Comparison of ENCODE assay signal across 20 cellular contexts in the genomic region with DNA sequence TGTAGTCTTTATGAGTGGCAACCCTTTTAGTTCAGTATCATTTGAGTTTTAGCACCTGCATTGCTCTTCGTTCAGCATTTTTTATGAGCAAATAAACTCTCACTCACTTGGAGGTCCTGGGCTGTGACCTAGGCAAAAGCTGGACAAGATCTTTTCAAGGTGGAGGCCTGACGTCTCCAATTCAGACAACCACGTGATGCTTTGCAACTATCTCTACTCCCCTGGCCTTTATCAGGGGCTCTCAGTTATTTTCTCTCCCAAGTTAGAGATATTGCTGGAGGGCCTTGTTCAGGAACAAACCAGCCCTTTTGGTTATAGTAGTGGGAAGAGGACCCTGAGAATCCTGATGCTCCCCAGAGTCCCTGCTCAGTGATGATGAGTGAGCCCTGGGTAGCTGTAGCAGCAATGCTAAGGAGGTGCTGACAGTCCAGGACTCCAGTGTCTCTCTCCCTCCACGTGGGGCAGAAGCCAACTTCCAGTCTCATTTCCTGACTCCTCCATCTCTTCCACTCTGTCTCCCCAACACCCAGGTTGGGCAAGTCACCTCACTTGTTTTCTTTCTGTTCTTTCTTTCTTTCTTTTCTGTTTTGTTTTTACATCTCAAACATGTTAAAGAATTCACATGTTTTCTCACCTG. TPM values are rescaled to one million over a fixed set of nuclear protein-coding genes. Genes with fewer than 3 reads are reported as not detected.
DNase-seq lines count a peak whose midpoint lies in the region; ATAC-seq, FAIRE-seq and TF ChIP-seq lines count a peak whose summit lies in the region.
"Had no signal": no experiment of that assay in that cellular context is flagged by ENCODE, and none has a peak within 500 bp of the region (broad histone marks: within the 10 kb centered on the region; RNA-seq: fewer than 3 reads in every experiment).

No MANE protein-coding gene starts in this region.

- CTCF ChIA-PET in Panc1 (lab: Charles Lee) (no interaction called here), GM12878 (lab: Yijun Ruan, JAX) (no interaction called here)

- H3K9me3 ChIP-seq in Panc1 (ENCODE audit: control insufficient read depth, insufficient read depth, low read depth, low read length) (no peaks in the 10 kb centered on the region), GM12878 (replicated peaks; ENCODE audit: control insufficient read depth, insufficient read depth, low read length) (no peaks in the 10 kb centered on the region), osteoblast (ENCODE audit: low read depth, low read length) (no peaks in the 10 kb centered on the region)
- H3K9me3 ChIP-seq: BLaER1 had no signal

- 11% methylated on average over 4 of the region's 4 CpGs for WGBS in GM12878 (ENCODE audit: insufficient coverage, insufficient replicate concordance, low lambda C conversion rate, missing lambda C conversion rate)

- TF ChIP-seq EP300 in GM12878 (IDR thresholded peaks at IDR 0.05; ENCODE audit: borderline replicate concordance in 1 of 2, control insufficient read depth in 1 of 2, low read depth in 2 of 2, low read length in 2 of 2): no peak

- no peak overlapping the region for H3K4me2 ChIP-seq in GM12878 (ENCODE audit: control insufficient read depth, insufficient read depth)
- H3K4me2 ChIP-seq in osteoblast (ENCODE audit: insufficient read depth, low read length): no peak overlapping the region
- H3K4me2 ChIP-seq: BLaER1, GM23338 had no signal

- in situ Hi-C loops in Panc1 (cut with HindIII; ENCODE audit: low pct_unique_long_range_greater_than_20kb, low sequenced_read_pairs): no loop called here
- in situ Hi-C loops in GM12878 (cut with MboI): no loop called here

- H3K36me3 ChIP-seq in Panc1 (ENCODE audit: control insufficient read depth, insufficient read depth, low read length) (no peaks in the 10 kb centered on the region), GM12878 (ENCODE audit: control insufficient read depth in 2 of 2, insufficient read depth in 2 of 2, low read length in 1 of 2) (no peaks in the 10 kb centered on the region), osteoblast (ENCODE audit: insufficient read depth, low read length) (no peaks in the 10 kb centered on the region)
- H3K36me3 ChIP-seq: BLaER1 had no signal

- FAIRE-seq in GM12878 (lab: Jason Lieb, UNC): peak; percentile 23
- FAIRE-seq: A204.1, G401.6 had no signal

- no peaks in the 10 kb centered on the region for H3K27me3 ChIP-seq in Panc1 (ENCODE audit: control insufficient read depth, insufficient read depth, low read length)
- H3K27me3 ChIP-seq in GM12878 (replicated peaks in 1 of 2; ENCODE audit: control insufficient read depth in 2 of 2, insufficient read depth in 2 of 2, low read length in 1 of 2): no peaks in the 10 kb centered on the region; a peak in 2 of 4 replicates
- peaks cover 14% of the 10 kb centered on the region for H3K27me3 ChIP-seq in osteoblast (ENCODE audit: insufficient read depth, low read length)
- H3K27me3 ChIP-seq: BLaER1 had no signal

- H3K4me3 ChIP-seq in Panc1 (ENCODE audit: low read depth in 2 of 2, low read length in 2 of 2) (no peak overlapping the region), GM12878 (no peak overlapping the region), osteoblast (ENCODE audit: insufficient read depth, low read length) (no peak overlapping the region)
- H3K4me3 ChIP-seq: BLaER1, GM23338 had no signal

- H4K20me1 ChIP-seq in GM12878 (ENCODE audit: control insufficient read depth, insufficient read depth) (no peaks in the 10 kb centered on the region), osteoblast (ENCODE audit: insufficient read depth, low read length) (no peaks in the 10 kb centered on the region)
- H4K20me1 ChIP-seq: BLaER1 had no signal

- H3K36me3 Mint-ChIP-seq in activated T-cell treated with anti-CD3 and anti-CD28 coated beads, Interleukin-2, amount 50 U/mL, for 4 hours (ENCODE audit: insufficient read depth): peaks cover 2% of the 10 kb centered on the region
- H3K36me3 Mint-ChIP-seq: CD14-positive monocyte had no signal

- no peaks in the 10 kb centered on the region for H3K4me1 Mint-ChIP-seq in activated T-cell treated with anti-CD3 and anti-CD28 coated beads, Interleukin-2, amount 50 U/mL, for 4 hours (ENCODE audit: low read depth)
- H3K4me1 Mint-ChIP-seq: B cell, CD14-positive monocyte, GM23338 had no signal

- H2AFZ ChIP-seq in GM12878 (ENCODE audit: control insufficient read depth, low read depth, low read length) (no peak overlapping the region), osteoblast (ENCODE audit: low read length) (no peak overlapping the region)
- H2AFZ ChIP-seq: GM23338 had no signal

- H3K79me2 ChIP-seq in GM12878 (ENCODE audit: control insufficient read depth, insufficient read depth, low read length) (no peaks in the 10 kb centered on the region), osteoblast (ENCODE audit: insufficient read depth, low read length) (no peaks in the 10 kb centered on the region)

- intact Hi-C loops in Panc1 (cut with micrococcal nuclease; ENCODE audit: unreplicated experiment) (no loop called here), GM12878 (cut with micrococcal nuclease; ENCODE audit: unreplicated experiment) (no loop called here)

- H3K9me3 Mint-ChIP-seq in activated T-cell treated with anti-CD3 and anti-CD28 coated beads, Interleukin-2, amount 50 U/mL, for 4 hours: no peaks in the 10 kb centered on the region
- H3K9me3 Mint-ChIP-seq: CD4-positive, alpha-beta T cell had no signal

- no peak for TF ChIP-seq RAD21 in GM12878 (IDR thresholded peaks at IDR 0.05; ENCODE audit: insufficient read depth, low read depth, low read length)

- POLR2A ChIA-PET in Panc1 (lab: Charles Lee) (no interaction called here), GM12878 (lab: Charles Lee) (no interaction called here)

- 0 out of 2 replicates have a peak, but pooled peaks have one; percentile 27 for ATAC-seq in Panc1
- ATAC-seq in GM12878: no peak
- ATAC-seq in HG02588 (IDR thresholded peaks at IDR 0.05; ENCODE audit: unreplicated experiment): no peak
- ATAC-seq in HG03280 (IDR thresholded peaks at IDR 0.05; ENCODE audit: unreplicated experiment): no peak
- no peak for ATAC-seq in activated T-cell treated with anti-CD3 and anti-CD28 coated beads, Interleukin-2, amount 50 U/mL, for 4 hours
- ATAC-seq: GM23338, HCT116 had no signal

- no peak overlapping the region for H3K4me3 Mint-ChIP-seq in activated T-cell treated with anti-CD3 and anti-CD28 coated beads, Interleukin-2, amount 50 U/mL, for 4 hours
- H3K4me3 Mint-ChIP-seq: B cell; CD14-positive monocyte; CD4-positive, alpha-beta T cell; GM23338; H9 had no signal

- TF ChIP-seq POLR2A in GM12878 (IDR thresholded peaks at IDR 0.05; ENCODE audit: low read depth, low read length): no peak

- no TSS peak for BruUV-seq in Panc1 (replicated peaks; lab: Mats Ljungman, UMichigan)
- BruUV-seq in GM12878 (replicated peaks; lab: Mats Ljungman, UMichigan): no TSS peak

- RAD21 ChIA-PET in GM12878 (lab: Charles Lee; ENCODE audit: unreplicated experiment): no interaction called here

- SMC1A ChIA-PET in GM12878 (lab: Charles Lee; ENCODE audit: uncharacterized antibody, unreplicated experiment): no interaction called here

- TF ChIP-seq CTCF in C4-2B (conservative IDR thresholded peaks at IDR 0.05) (no peak), Panc1 (IDR thresholded peaks at IDR 0.05) (no peak), GM12878 (IDR thresholded peaks at IDR 0.05 in 2 of 3, conservative IDR thresholded peaks at IDR 0.05 in 1 of 3; ENCODE audit: control insufficient read depth in 2 of 3, extremely low read depth in 1 of 3, insufficient read depth in 1 of 3, low read depth in 3 of 3, low read length in 3 of 3) (no peak), osteoblast (IDR thresholded peaks at IDR 0.05; ENCODE audit: extremely low read depth, low read depth, low read length) (no peak)

- H3K27ac ChIP-seq in C4-2B (0 out of 2 replicates have a peak overlapping the region, but pooled peaks have one; percentile 10), Panc1 (ENCODE audit: low read length) (no peak overlapping the region), GM12878 (ENCODE audit: control insufficient read depth, insufficient read depth) (no peak overlapping the region), osteoblast (ENCODE audit: low read depth, low read length) (no peak overlapping the region)
- H3K27ac ChIP-seq: 22Rv1, BLaER1 had no signal

- no peaks in the 10 kb centered on the region for H3K4me1 ChIP-seq in Panc1 (ENCODE audit: control insufficient read depth, insufficient read depth, low read length)
- H3K4me1 ChIP-seq in GM12878 (ENCODE audit: control insufficient read depth, insufficient read depth, low read length): no peaks in the 10 kb centered on the region
- no peaks in the 10 kb centered on the region for H3K4me1 ChIP-seq in osteoblast (ENCODE audit: insufficient read depth, low read length)

- no peaks in the 10 kb centered on the region for H3K27me3 Mint-ChIP-seq in activated T-cell treated with anti-CD3 and anti-CD28 coated beads, Interleukin-2, amount 50 U/mL, for 4 hours (ENCODE audit: low read depth)
- H3K27me3 Mint-ChIP-seq: CD4-positive, alpha-beta T cell had no signal

- no peak for DNase-seq in Panc1 (ENCODE audit: low read depth, low spot score)
- DNase-seq in GM12878 (ENCODE audit: low read depth, low spot score): no peak
- peak; percentile 80 for DNase-seq in osteoblast (ENCODE audit: insufficient read length, low spot score, missing footprints)
- DNase-seq in activated T-cell treated with anti-CD3 and anti-CD28 coated beads, Interleukin-2, amount 50 U/mL, for 4 hours: no peak
- DNase-seq: CD4-positive, alpha-beta T cell; COR-L47; DMS153; DND-41; H9 had no signal

- no peak overlapping the region for H3K9ac ChIP-seq in GM12878 (ENCODE audit: control insufficient read depth, insufficient read depth, low read length)
- H3K9ac ChIP-seq: BLaER1 had no signal

RNA-seq across cellular contexts. Expression of a gene that starts 30.4 kb away (rescaled TPM):
- total RNA-seq in Panc1 (2021; ENCODE audit: unreplicated experiment): 168 TPM
- 158 TPM for polyA plus RNA-seq in Panc1 (2012; ENCODE audit: insufficient read length)
- 5.8 and 6.3 TPM in 2 replicates for total RNA-seq in GM12878 (2013; cell fraction: nucleolus; rRNA removed)
- 3.7 and 6.0 TPM in 2 replicates for total RNA-seq in GM12878 (2014; rRNA removed)
- 0.64 and 0.98 TPM in 2 replicates for total RNA-seq in GM12878 (2014; rRNA removed; fragmentation: Illumina TruSeq; extraction: Trizol)
- 2.9 and 3.1 TPM in 2 replicates for total RNA-seq in GM12878 (2021)
- polyA plus RNA-seq in GM12878 (2011; ENCODE audit: low read depth): 0.26 TPM
- polyA plus RNA-seq in GM12878 (2011; rRNA removed): 4.2 and 5.0 TPM in 2 replicates
- polyA plus RNA-seq in GM12878 (2011; cell fraction: cytosol; rRNA removed): 8.3 and 10.3 TPM in 2 replicates
- polyA plus RNA-seq in GM12878 (2011; cell fraction: nucleus; rRNA removed): 21.7 and 27.3 TPM in 2 replicates
- polyA plus RNA-seq in GM12878 (2012): 0.79 and 1.5 TPM in 2 replicates
- polyA plus RNA-seq in GM12878 (2014; fragmentation: Illumina TruSeq; extraction: Trizol): 0.53 TPM in 1 of 2 replicates, not detected in the other
- polyA plus RNA-seq in GM12878 (2014; fragmentation: Nextera tagmentation; extraction: Ambion mirVana): under 1 TPM in 1 of 2 experiments, not detected in 1; 0.20 TPM
- 2.6 and 3.2 TPM in 2 replicates for polyA plus RNA-seq in GM12878 (2014; rRNA removed)
- polyA plus RNA-seq in GM12878 (2016; fragmentation: Nextera tagmentation; extraction: Ambion mirVana): 1 to 10 TPM; 1.1 to 1.4 TPM
- 2.7 and 4.5 TPM in 2 replicates for polyA minus RNA-seq in GM12878 (2011; rRNA and poly(A)+ RNA removed)
- polyA minus RNA-seq in GM12878 (2011; cell fraction: cytosol; rRNA and poly(A)+ RNA removed): 1.5 and 2.2 TPM in 2 replicates
- 3.5 and 4.6 TPM in 2 replicates for polyA minus RNA-seq in GM12878 (2011; cell fraction: nucleus; rRNA and poly(A)+ RNA removed)
- total RNA-seq in osteoblast: 14.7 and 18.8 TPM in 2 replicates
- 10 to 100 TPM; 67.4 to 87.5 (median 79.8) TPM for total RNA-seq in activated T-cell treated with anti-CD3 and anti-CD28 coated beads, Interleukin-2, amount 50 U/mL, for 4 hours

RNA-seq across cellular contexts. Expression of a gene that starts 48.2 kb away (rescaled TPM):
- total RNA-seq in Panc1 (2021; ENCODE audit: unreplicated experiment): 1,799 TPM
- polyA plus RNA-seq in Panc1 (2012; ENCODE audit: insufficient read length): 2,067 TPM
- 10.9 and 11.2 TPM in 2 replicates for total RNA-seq in GM12878 (2013; cell fraction: nucleolus; rRNA removed)
- 0.87 and 1.1 TPM in 2 replicates for total RNA-seq in GM12878 (2014; rRNA removed)
- 0.46 and 0.81 TPM in 2 replicates for total RNA-seq in GM12878 (2014; rRNA removed; fragmentation: Illumina TruSeq; extraction: Trizol)
- total RNA-seq in GM12878 (2021): 1.9 and 2.7 TPM in 2 replicates
- polyA plus RNA-seq in GM12878 (2011; ENCODE audit: low read depth): 0.94 TPM
- 5.2 and 5.9 TPM in 2 replicates for polyA plus RNA-seq in GM12878 (2011; rRNA removed)
- polyA plus RNA-seq in GM12878 (2011; cell fraction: cytosol; rRNA removed): 6.1 and 6.7 TPM in 2 replicates
- 37.9 and 38.4 TPM in 2 replicates for polyA plus RNA-seq in GM12878 (2011; cell fraction: nucleus; rRNA removed)
- 2.6 and 3.5 TPM in 2 replicates for polyA plus RNA-seq in GM12878 (2012)
- 0.43 and 0.96 TPM in 2 replicates for polyA plus RNA-seq in GM12878 (2014; fragmentation: Illumina TruSeq; extraction: Trizol)
- polyA plus RNA-seq in GM12878 (2014; fragmentation: Nextera tagmentation; extraction: Ambion mirVana): not detected
- polyA plus RNA-seq in GM12878 (2014; rRNA removed): 0.86 and 2.0 TPM in 2 replicates
- polyA plus RNA-seq in GM12878 (2016; fragmentation: Nextera tagmentation; extraction: Ambion mirVana): 1 to 10 TPM in 1 of 2 experiments, under 1 TPM in 1; 0.96 to 1.1 TPM
- polyA minus RNA-seq in GM12878 (2011; rRNA and poly(A)+ RNA removed): 3.4 and 7.9 TPM in 2 replicates
- 2.3 and 3.2 TPM in 2 replicates for polyA minus RNA-seq in GM12878 (2011; cell fraction: cytosol; rRNA and poly(A)+ RNA removed)
- polyA minus RNA-seq in GM12878 (2011; cell fraction: nucleus; rRNA and poly(A)+ RNA removed): 6.5 and 13.3 TPM in 2 replicates
- total RNA-seq in osteoblast: 195 and 209 TPM in 2 replicates
- total RNA-seq in activated T-cell treated with anti-CD3 and anti-CD28 coated beads, Interleukin-2, amount 50 U/mL, for 4 hours: 1 to 10 TPM; 4.7 to 5.7 (median 5.1) TPM
- polyA plus RNA-seq: CD14-positive monocyte had no signal

Comparison
In these comparisons a context has a peak if more than half of its experiments do, and no peak if none do; other contexts are left out.
1. RNA of a gene that starts 48.2 kb away (total RNA-seq): 1,799 TPM in Panc1 (single experiment) and 195 to 209 TPM in osteoblast; 4.7 to 5.7 TPM in activated T-cell treated with anti-CD3 and anti-CD28 coated beads, Interleukin-2, amount 50 U/mL, for 4 hours and 0.46 to 11.2 TPM in GM12878; every median in the first group is over 10 times any median in the second.